ENCODE assay signal across 19 cellular contexts in the genomic region with DNA sequence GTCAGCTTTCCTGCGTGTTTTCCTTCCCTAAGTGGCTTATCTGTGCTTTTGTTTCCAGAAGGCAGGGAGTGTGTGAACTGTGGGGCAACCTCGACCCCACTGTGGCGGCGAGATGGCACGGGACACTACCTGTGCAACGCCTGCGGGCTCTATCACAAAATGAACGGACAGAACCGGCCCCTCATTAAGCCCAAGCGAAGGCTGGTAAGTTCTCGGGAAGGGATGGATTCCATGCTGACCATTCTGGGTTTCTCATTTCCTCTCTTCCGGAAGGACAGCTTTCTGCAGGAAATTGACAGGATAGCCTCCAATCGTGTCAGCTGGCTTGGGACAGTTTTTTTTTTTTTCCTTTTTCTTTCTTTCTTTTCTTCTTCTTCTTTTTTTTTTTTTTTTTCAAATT. TPM values are rescaled to one million over a fixed set of nuclear protein-coding genes. Genes with fewer than 3 reads are reported as not detected.
DNase-seq lines count a peak whose midpoint lies in the region; ATAC-seq, FAIRE-seq and TF ChIP-seq lines count a peak whose summit lies in the region.
"Had no signal": no experiment of that assay in that cellular context is flagged by ENCODE, and none has a peak within 500 bp of the region (broad histone marks: within the 10 kb centered on the region; RNA-seq: fewer than 3 reads in every experiment).

No MANE protein-coding gene starts in this region.

- POLR2A ChIA-PET in Caco-2 (lab: Charles Lee) (no interaction called here), H1 (lab: Charles Lee; ENCODE audit: partially characterized antibody) (interaction anchor here (2.6 kb wide), 1 partner anchor 13 kb away, joined by 10 read pairs; no protein-coding TSS in a partner anchor)

- TF ChIP-seq CTCF in Caco-2 (IDR thresholded peaks at IDR 0.05; ENCODE audit: insufficient read depth in 1 of 2, low read depth in 1 of 2, low read length in 1 of 2, severe bottlenecking in 1 of 2, unreplicated experiment in 1 of 2) (no peak), H1 (IDR thresholded peaks at IDR 0.05; ENCODE audit: control extremely low read depth in 1 of 3, insufficient read depth in 1 of 3, low read depth in 1 of 3, low read length in 3 of 3) (no peak), nephron (IDR thresholded peaks at IDR 0.05; ENCODE audit: unreplicated experiment in 3 of 3) (no peak)

- no peak for DNase-seq in Caco-2
- no peak for DNase-seq in H1 (ENCODE audit: low read depth in 1 of 2, low spot score in 2 of 2)
- DNase-seq: caudate nucleus, HFFc6, midbrain, NCI-H226, ovary, SIG-M5, stomach had no signal

- no peaks in the 10 kb centered on the region for H3K79me1 ChIP-seq in H1 (ENCODE audit: low read depth, low read length)

- FAIRE-seq in H1 (lab: Jason Lieb, UNC), result no peak
- FAIRE-seq: frontal cortex, TTC549 had no signal

- H2BK20ac ChIP-seq in H1 (ENCODE audit: low read length), result peak overlapping the region; percentile 80; the same call in 1 of the 2 replicates

- no peak overlapping the region for H4K5ac ChIP-seq in H1 (ENCODE audit: insufficient read length, low read depth, low read length)

- H3K23ac ChIP-seq in H1 (ENCODE audit: insufficient read length), result no peak overlapping the region

- H3K23me2 ChIP-seq in H1 (ENCODE audit: low read depth, low read length), result peaks cover 9% of the 10 kb centered on the region; the same call in 1 of the 2 replicates

- H3K56ac ChIP-seq in H1 (replicated peaks; ENCODE audit: insufficient read length, low read depth, low read length), result no peak overlapping the region

- no peak overlapping the region for H4K8ac ChIP-seq in H1 (ENCODE audit: extremely low read depth, insufficient read depth, low read length)

- CTCF ChIA-PET in Caco-2 (lab: Charles Lee) (no interaction called here), H1 (lab: Charles Lee; ENCODE audit: partially characterized antibody) (interaction anchor here (0.9 to 1.6 kb wide), 2 partner anchors 11 kb away, joined by 3 to 5 read pairs; no protein-coding TSS in a partner anchor)

- WGBS in HUES64, result 21% methylated on average over 13 of the region's 13 CpGs
- WGBS in H1 (ENCODE audit: extremely low coverage in 1 of 2, insufficient coverage in 1 of 2, insufficient read length in 1 of 2, insufficient replicate concordance in 2 of 2, low coverage in 1 of 2, low lambda C conversion rate in 2 of 2, missing lambda C conversion rate in 1 of 2), 2 experiments, result 6% methylated on average over 13 of the region's 13 CpGs; no CpG with 5 or more reads in 1 of the 2 experiments

- ATAC-seq in HG03045 (IDR thresholded peaks at IDR 0.05; ENCODE audit: unreplicated experiment) (no peak), HG03378 (IDR thresholded peaks at IDR 0.05; ENCODE audit: unreplicated experiment) (no peak), HG03342 (IDR thresholded peaks at IDR 0.05; ENCODE audit: unreplicated experiment) (no peak)

- H3K4me3 ChIP-seq in Caco-2 (ENCODE audit: low read depth, low read length) (no peak overlapping the region), HUES64 (ENCODE audit: low read length) (peak overlapping the region; percentile 38), H1 (ENCODE audit: extremely low read depth in 1 of 4, insufficient read depth in 2 of 4, low read depth in 3 of 4, low read length in 4 of 4) (peak overlapping the region in 3 of 4 experiments; percentile 11 to 48 (median 29); a peak in 6 of 8 replicates)
- H3K4me3 ChIP-seq: BLaER1, ovary, smooth muscle cell, stomach had no signal

- peaks cover 33% of the 10 kb centered on the region for H3K4me1 ChIP-seq in Caco-2
- H3K4me1 ChIP-seq in HUES64 (ENCODE audit: insufficient read depth, low read length), result peaks cover 73% of the 10 kb centered on the region
- H3K4me1 ChIP-seq in H1 (replicated peaks in 1 of 4; ENCODE audit: control insufficient read depth in 3 of 4, insufficient read depth in 4 of 4, low read length in 3 of 4), result peaks cover 26 to 34% (median 31%) of the 10 kb centered on the region in 4 experiments
- H3K4me1 ChIP-seq: stomach had no signal

- H3K36me3 Mint-ChIP-seq in Caco-2 (ENCODE audit: insufficient read depth, unreplicated experiment) (peaks cover 99% of the 10 kb centered on the region), nephron (ENCODE audit: low read depth) (peaks cover 47% of the 10 kb centered on the region)

- H3K27ac Mint-ChIP-seq in Caco-2 (ENCODE audit: unreplicated experiment), result peak overlapping the region; percentile 50
- no peak overlapping the region for H3K27ac Mint-ChIP-seq in nephron
- H3K27ac Mint-ChIP-seq: HFFc6 had no signal

- H4K20me1 ChIP-seq in H1 (replicated peaks in 1 of 2; ENCODE audit: control insufficient read depth in 1 of 2, insufficient read depth in 2 of 2, low read length in 2 of 2), result peaks cover 5 to 6% of the 10 kb centered on the region in 2 experiments
- H4K20me1 ChIP-seq: BLaER1 had no signal

- H3K27me3 ChIP-seq in Caco-2 (replicated peaks; ENCODE audit: control insufficient read depth, insufficient read depth, low read length), result no peaks in the 10 kb centered on the region
- peaks cover 82% of the 10 kb centered on the region for H3K27me3 ChIP-seq in HUES64 (ENCODE audit: insufficient read depth, low read length)
- H3K27me3 ChIP-seq in H1 (replicated peaks in 1 of 4; ENCODE audit: control insufficient read depth in 3 of 4, extremely low read depth in 1 of 4, insufficient read depth in 3 of 4, low read length in 3 of 4), result peaks cover 27 to 68% (median 56%) of the 10 kb centered on the region in 4 experiments
- H3K27me3 ChIP-seq: ovary had no signal

- TF ChIP-seq RAD21 in H1 (IDR thresholded peaks at IDR 0.05 in 1 of 2, conservative IDR thresholded peaks at IDR 0.05 in 1 of 2; ENCODE audit: low read depth in 2 of 2, low read length in 2 of 2), result no peak

- H3K9me3 Mint-ChIP-seq in Caco-2 (ENCODE audit: unreplicated experiment) (no peaks in the 10 kb centered on the region), nephron (no peaks in the 10 kb centered on the region)
- H3K9me3 Mint-ChIP-seq: HFFc6 had no signal

- no peak overlapping the region for H3K4ac ChIP-seq in H1 (replicated peaks; ENCODE audit: insufficient read length, low read depth, low read length)

- no peaks in the 10 kb centered on the region for H3K79me2 ChIP-seq in H1 (ENCODE audit: control insufficient read depth in 1 of 2, insufficient read depth in 2 of 2, low read length in 2 of 2)

- H3K27me3 Mint-ChIP-seq in Caco-2 (ENCODE audit: insufficient read depth, unreplicated experiment) (no peaks in the 10 kb centered on the region), nephron (ENCODE audit: low read depth) (peaks cover 94% of the 10 kb centered on the region)

- peak overlapping the region; percentile 65; the same call in 1 of the 2 replicates for H2AK5ac ChIP-seq in H1 (ENCODE audit: low read depth, low read length)

- peak overlapping the region; percentile 90; the same call in 1 of the 2 replicates for H2BK5ac ChIP-seq in H1 (ENCODE audit: low read depth, low read length)

- peak overlapping the region; percentile 67 for H2BK120ac ChIP-seq in H1 (replicated peaks; ENCODE audit: low read depth, low read length)

- H3K9ac ChIP-seq in HUES64 (ENCODE audit: low read depth, low read length), result peak overlapping the region; percentile 2; the same call in 1 of the 2 replicates
- H3K9ac ChIP-seq in H1 (replicated peaks in 1 of 4; ENCODE audit: extremely low read depth in 1 of 4, low read depth in 3 of 4, low read length in 3 of 4), result no peak overlapping the region
- H3K9ac ChIP-seq: BLaER1 had no signal

- H3K9me3 ChIP-seq in Caco-2 (no peaks in the 10 kb centered on the region), HUES64 (ENCODE audit: insufficient read depth, low read depth, low read length) (no peaks in the 10 kb centered on the region), H1 (ENCODE audit: insufficient read depth in 2 of 2, low read depth in 1 of 2, low read length in 1 of 2) (no peaks in the 10 kb centered on the region)
- H3K9me3 ChIP-seq: BLaER1, ovary, stomach had no signal

- peak overlapping the region; percentile 92 for H4K91ac ChIP-seq in H1 (replicated peaks; ENCODE audit: insufficient read length, low read length)

- intact Hi-C loops in Caco-2 (cut with micrococcal nuclease; ENCODE audit: unreplicated experiment), result no loop called here

- H2BK12ac ChIP-seq in H1 (ENCODE audit: low read depth, low read length), result peak overlapping the region; percentile 99

- no TSS peak for BruUV-seq in Caco-2 (replicated peaks; lab: Mats Ljungman, UMichigan)

- H3K36me3 ChIP-seq in Caco-2 (ENCODE audit: control insufficient read depth, insufficient read depth, low read length) (peaks cover 4% of the 10 kb centered on the region; the same call in 1 of the 2 replicates), HUES64 (ENCODE audit: insufficient read depth, low read length) (no peaks in the 10 kb centered on the region; the same call in 1 of the 2 replicates), H1 (ENCODE audit: control insufficient read depth in 2 of 4, insufficient read depth in 4 of 4, low read length in 3 of 4) (no peaks in the 10 kb centered on the region)
- H3K36me3 ChIP-seq: BLaER1, ovary, stomach had no signal

- no peak overlapping the region for H2AFZ ChIP-seq in H1 (ENCODE audit: low read length)

- peak overlapping the region; percentile 72; the same call in 1 of the 2 replicates for H2BK15ac ChIP-seq in H1 (ENCODE audit: low read length)

- TF ChIP-seq POLR2A in H1 (IDR thresholded peaks at IDR 0.05; ENCODE audit: control extremely low read depth in 1 of 2, low read depth in 2 of 2, low read length in 2 of 2), result no peak

- H3K27ac ChIP-seq in HUES64 (ENCODE audit: low read depth, low read length) (no peak overlapping the region), H1 (ENCODE audit: low read depth, low read length) (no peak overlapping the region)
- H3K27ac ChIP-seq: BLaER1, HL-60, ovary, stomach had no signal

- peak overlapping the region; percentile 72 to 84 for H3K4me2 ChIP-seq in H1 (ENCODE audit: insufficient read depth in 1 of 2, low read depth in 2 of 2, low read length in 2 of 2)
- H3K4me2 ChIP-seq: BLaER1, smooth muscle cell had no signal

- TF ChIP-seq EP300 in H1 (IDR thresholded peaks at IDR 0.05; ENCODE audit: borderline replicate concordance in 1 of 2, low read depth in 2 of 2, low read length in 2 of 2), result no peak

- H3K4me3 Mint-ChIP-seq in Caco-2 (ENCODE audit: unreplicated experiment) (no peak overlapping the region), nephron (peak overlapping the region in 2 of 3 experiments; percentile 21 to 42)
- H3K4me3 Mint-ChIP-seq: HFFc6 had no signal

- peaks cover 48% of the 10 kb centered on the region for H3K4me1 Mint-ChIP-seq in Caco-2 (ENCODE audit: low read depth, unreplicated experiment)
- H3K4me1 Mint-ChIP-seq in nephron, result peaks cover 33% of the 10 kb centered on the region

- H3K18ac ChIP-seq in H1 (ENCODE audit: extremely low read depth, low read length), result peak overlapping the region; percentile 97

- no peak overlapping the region for H3K14ac ChIP-seq in H1 (ENCODE audit: insufficient read length)

RNA-seq across cellular contexts. Expression of a gene that starts 9.4 kb away (rescaled TPM):
- 27.7 and 32.0 TPM in 2 replicates for total RNA-seq in Caco-2 (2022)
- polyA plus RNA-seq in HUES64 (2013, experiment 1 of 2), result 1.3 TPM
- polyA plus RNA-seq in HUES64 (2013, experiment 2 of 2), result 1.6 TPM
- 0.43 and 0.80 TPM in 2 replicates for total RNA-seq in H1 (2021; fragmentation: NEBNext Ultra II Directional; extraction: Animal tissue kit (Norgen Biotek cat#: 25700))
- polyA plus RNA-seq in H1 (2011; rRNA removed), result 0.02 and 0.11 TPM in 2 replicates
- polyA plus RNA-seq in H1 (2011; cell fraction: cytosol; rRNA removed), result 0.06 TPM
- polyA plus RNA-seq in H1 (2011; cell fraction: nucleus; rRNA removed), result 0.04 TPM
- 0.13 to 0.23 TPM (median 0.18 TPM) in 3 of 4 replicates, not detected in the other for polyA plus RNA-seq in H1 (2012, experiment 1 of 2)
- 0.21 TPM for polyA plus RNA-seq in H1 (2012, experiment 2 of 2)
- polyA plus RNA-seq in H1 (2013, experiment 1 of 2), result 0.30 TPM
- 0.29 TPM for polyA plus RNA-seq in H1 (2013, experiment 2 of 2)
- not detected in 2 replicates for polyA minus RNA-seq in H1 (2011; rRNA and poly(A)+ RNA removed)
- not detected for polyA minus RNA-seq in H1 (2011; cell fraction: cytosol; rRNA and poly(A)+ RNA removed)
- not detected for polyA minus RNA-seq in H1 (2011; cell fraction: nucleus; rRNA and poly(A)+ RNA removed)
- total RNA-seq: frontal cortex had no signal

Comparison
In these comparisons a context has a peak if more than half of its experiments do, and no peak if none do; other contexts are left out.
1. RNA of a gene that starts 9.4 kb away (total RNA-seq): 27.7 to 32.0 TPM in Caco-2; 0.43 to 0.80 TPM in H1; every median in the first group is over 10 times any median in the second.